In the genomic region with DNA sequence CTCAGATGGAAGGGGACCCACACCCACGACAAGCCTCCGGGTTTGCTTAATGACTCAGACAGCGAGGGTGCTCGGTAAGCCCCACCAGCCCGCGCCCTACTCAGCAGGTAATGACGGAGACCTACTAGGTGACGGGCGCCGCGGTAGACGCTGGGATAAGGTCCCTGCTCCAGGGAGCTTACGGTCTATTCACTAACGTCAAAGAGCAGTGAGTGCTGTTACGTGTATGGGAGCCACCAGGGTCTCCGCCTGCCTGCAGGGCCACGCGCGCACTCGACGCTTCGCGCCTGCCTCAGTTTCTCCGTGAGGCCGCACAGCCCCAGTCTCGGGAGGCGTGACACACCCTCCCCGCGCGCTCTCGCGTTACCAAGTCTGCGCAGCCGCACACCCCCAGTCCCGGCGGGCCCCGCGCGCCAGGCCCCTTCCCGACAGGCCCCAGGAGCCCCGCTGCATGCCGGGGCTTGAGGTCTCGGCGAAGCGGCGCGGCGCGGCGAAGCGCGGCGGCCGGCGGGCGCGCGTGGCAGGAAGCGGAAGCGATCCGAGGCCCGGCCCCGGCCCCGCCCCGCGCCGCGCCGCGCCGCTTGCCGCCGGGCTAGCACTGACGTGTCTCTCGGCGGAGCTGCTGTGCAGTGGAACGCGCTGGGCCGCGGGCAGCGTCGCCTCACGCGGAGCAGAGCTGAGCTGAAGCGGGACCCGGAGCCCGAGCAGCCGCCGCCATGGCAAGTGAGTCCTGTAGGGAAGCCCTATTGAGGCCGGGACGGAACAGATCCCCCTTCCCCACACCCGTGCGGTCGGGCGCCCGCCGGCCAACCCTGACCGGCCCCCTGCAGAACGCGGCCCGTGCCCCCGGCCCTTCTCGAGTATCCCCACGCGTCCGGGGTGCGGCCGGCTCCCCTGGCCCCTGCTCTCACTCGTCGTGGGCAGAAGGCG, we compare ENCODE assay signal across 1 cellular context.
TF ChIP-seq lines count a peak whose summit lies in the region.

A gene (plus strand): TSS at position 601 of the 930 bp plus-strand sequence. CDS start 116 bp downstream, at position 717.

TF ChIP-seq in HEK293, 187 proteins besides CTCF, POLR2A, EP300 and RAD21 (continued from another document):
- TF ChIP-seq ZNF2 (tag by site-specific recombination; IDR thresholded peaks at IDR 0.05) (no peak; the same call in 1 of the 2 replicates), ZFP41 (tag by site-specific recombination; IDR thresholded peaks at IDR 0.05; ENCODE audit: borderline replicate concordance) (no peak), REPIN1 (tag by site-specific recombination; IDR thresholded peaks at IDR 0.05; ENCODE audit: low read depth) (0 out of 2 replicates have a peak, but pooled peaks have one; percentile 25), ZBTB8A (tag by site-specific recombination; IDR thresholded peaks at IDR 0.05) (0 out of 2 replicates have a peak, but pooled peaks have one; percentile 15), KLF9 (tag by site-specific recombination; IDR thresholded peaks at IDR 0.05; ENCODE audit: low read depth) (peak; percentile 93), ZNF19 (tag by site-specific recombination; IDR thresholded peaks at IDR 0.05; ENCODE audit: low read depth) (no peak), OVOL3 (tag by site-specific recombination; IDR thresholded peaks at IDR 0.05) (0 out of 2 replicates have a peak, but pooled peaks have one; percentile 29), ZNF146 (tag by site-specific recombination; IDR thresholded peaks at IDR 0.05) (0 out of 2 replicates have a peak, but pooled peaks have one; percentile 12), ZNF423 (tag by site-specific recombination; IDR thresholded peaks at IDR 0.05) (0 out of 2 replicates have a peak, but pooled peaks have one; percentile 25), ZSCAN30 (tag by site-specific recombination; IDR thresholded peaks at IDR 0.05) (peak; percentile 56; the same call in 1 of the 2 replicates), ZFHX2 (tag by site-specific recombination; conservative IDR thresholded peaks at IDR 0.05) (peak; percentile 33; the same call in 1 of the 2 replicates), ZNF202 (tag by site-specific recombination; IDR thresholded peaks at IDR 0.05; ENCODE audit: borderline replicate concordance) (no peak), ZNF324 (tag by site-specific recombination; IDR thresholded peaks at IDR 0.05) (no peak), ZNF544 (tag by site-specific recombination; IDR thresholded peaks at IDR 0.05) (no peak), GLIS2 (tag by site-specific recombination; IDR thresholded peaks at IDR 0.05) (0 out of 2 replicates have a peak, but pooled peaks have one; percentile 25), ZNF768 (tag by site-specific recombination; IDR thresholded peaks at IDR 0.05) (peak; percentile 48; the same call in 1 of the 2 replicates), ZNF10 (tag by site-specific recombination; IDR thresholded peaks at IDR 0.05) (peak; percentile 94), SP7 (tag by site-specific recombination; IDR thresholded peaks at IDR 0.05) (0 out of 2 replicates have a peak, but pooled peaks have one; percentile 15), ZNF221 (tag by site-specific recombination; IDR thresholded peaks at IDR 0.05; ENCODE audit: borderline replicate concordance) (no peak), ZNF133 (tag by site-specific recombination; IDR thresholded peaks at IDR 0.05) (no peak), KLF1 (tag by site-specific recombination; IDR thresholded peaks at IDR 0.05) (0 out of 2 replicates have a peak, but pooled peaks have one; percentile 9), YY2 (tag by site-specific recombination; IDR thresholded peaks at IDR 0.05) (0 out of 2 replicates have a peak, but pooled peaks have one; percentile 4), ZNF501 (tag by site-specific recombination; IDR thresholded peaks at IDR 0.05) (peak; percentile 37), ZNF785 (tag by site-specific recombination; IDR thresholded peaks at IDR 0.05) (no peak), ZSCAN16 (tag by site-specific recombination; IDR thresholded peaks at IDR 0.05) (0 out of 2 replicates have a peak, but pooled peaks have one; percentile 44), ZNF600 (tag by site-specific recombination; IDR thresholded peaks at IDR 0.05) (0 out of 2 replicates have a peak, but pooled peaks have one; percentile 13), ZNF157 (tag by site-specific recombination; IDR thresholded peaks at IDR 0.05) (no peak), ZNF76 (tag by site-specific recombination; IDR thresholded peaks at IDR 0.05; ENCODE audit: borderline replicate concordance, low read depth) (peak; percentile 92), RBAK (tag by site-specific recombination; IDR thresholded peaks at IDR 0.05) (no peak), SP2 (tag by site-specific recombination; IDR thresholded peaks at IDR 0.05) (peak; percentile 33; the same call in 1 of the 2 replicates), ZIC2 (tag by site-specific recombination; IDR thresholded peaks at IDR 0.05) (0 out of 2 replicates have a peak, but pooled peaks have one; percentile 11)
- TF ChIP-seq, protein P1, sequence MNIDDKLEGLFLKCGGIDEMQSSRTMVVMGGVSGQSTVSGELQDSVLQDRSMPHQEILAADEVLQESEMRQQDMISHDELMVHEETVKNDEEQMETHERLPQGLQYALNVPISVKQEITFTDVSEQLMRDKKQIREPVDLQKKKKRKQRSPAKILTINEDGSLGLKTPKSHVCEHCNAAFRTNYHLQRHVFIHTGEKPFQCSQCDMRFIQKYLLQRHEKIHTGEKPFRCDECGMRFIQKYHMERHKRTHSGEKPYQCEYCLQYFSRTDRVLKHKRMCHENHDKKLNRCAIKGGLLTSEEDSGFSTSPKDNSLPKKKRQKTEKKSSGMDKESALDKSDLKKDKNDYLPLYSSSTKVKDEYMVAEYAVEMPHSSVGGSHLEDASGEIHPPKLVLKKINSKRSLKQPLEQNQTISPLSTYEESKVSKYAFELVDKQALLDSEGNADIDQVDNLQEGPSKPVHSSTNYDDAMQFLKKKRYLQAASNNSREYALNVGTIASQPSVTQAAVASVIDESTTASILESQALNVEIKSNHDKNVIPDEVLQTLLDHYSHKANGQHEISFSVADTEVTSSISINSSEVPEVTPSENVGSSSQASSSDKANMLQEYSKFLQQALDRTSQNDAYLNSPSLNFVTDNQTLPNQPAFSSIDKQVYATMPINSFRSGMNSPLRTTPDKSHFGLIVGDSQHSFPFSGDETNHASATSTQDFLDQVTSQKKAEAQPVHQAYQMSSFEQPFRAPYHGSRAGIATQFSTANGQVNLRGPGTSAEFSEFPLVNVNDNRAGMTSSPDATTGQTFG (tag by site-specific recombination; IDR thresholded peaks at IDR 0.05; ENCODE audit: borderline replicate concordance) = 0 out of 2 replicates have a peak, but pooled peaks have one; percentile 5
- TF ChIP-seq, protein P2, sequence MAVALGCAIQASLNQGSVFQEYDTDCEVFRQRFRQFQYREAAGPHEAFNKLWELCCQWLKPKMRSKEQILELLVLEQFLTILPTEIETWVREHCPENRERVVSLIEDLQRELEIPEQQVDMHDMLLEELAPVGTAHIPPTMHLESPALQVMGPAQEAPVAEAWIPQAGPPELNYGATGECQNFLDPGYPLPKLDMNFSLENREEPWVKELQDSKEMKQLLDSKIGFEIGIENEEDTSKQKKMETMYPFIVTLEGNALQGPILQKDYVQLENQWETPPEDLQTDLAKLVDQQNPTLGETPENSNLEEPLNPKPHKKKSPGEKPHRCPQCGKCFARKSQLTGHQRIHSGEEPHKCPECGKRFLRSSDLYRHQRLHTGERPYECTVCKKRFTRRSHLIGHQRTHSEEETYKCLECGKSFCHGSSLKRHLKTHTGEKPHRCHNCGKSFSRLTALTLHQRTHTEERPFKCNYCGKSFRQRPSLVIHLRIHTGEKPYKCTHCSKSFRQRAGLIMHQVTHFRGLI (tag by site-specific recombination; IDR thresholded peaks at IDR 0.05) = peak; percentile 83
- TF ChIP-seq, protein P3, sequence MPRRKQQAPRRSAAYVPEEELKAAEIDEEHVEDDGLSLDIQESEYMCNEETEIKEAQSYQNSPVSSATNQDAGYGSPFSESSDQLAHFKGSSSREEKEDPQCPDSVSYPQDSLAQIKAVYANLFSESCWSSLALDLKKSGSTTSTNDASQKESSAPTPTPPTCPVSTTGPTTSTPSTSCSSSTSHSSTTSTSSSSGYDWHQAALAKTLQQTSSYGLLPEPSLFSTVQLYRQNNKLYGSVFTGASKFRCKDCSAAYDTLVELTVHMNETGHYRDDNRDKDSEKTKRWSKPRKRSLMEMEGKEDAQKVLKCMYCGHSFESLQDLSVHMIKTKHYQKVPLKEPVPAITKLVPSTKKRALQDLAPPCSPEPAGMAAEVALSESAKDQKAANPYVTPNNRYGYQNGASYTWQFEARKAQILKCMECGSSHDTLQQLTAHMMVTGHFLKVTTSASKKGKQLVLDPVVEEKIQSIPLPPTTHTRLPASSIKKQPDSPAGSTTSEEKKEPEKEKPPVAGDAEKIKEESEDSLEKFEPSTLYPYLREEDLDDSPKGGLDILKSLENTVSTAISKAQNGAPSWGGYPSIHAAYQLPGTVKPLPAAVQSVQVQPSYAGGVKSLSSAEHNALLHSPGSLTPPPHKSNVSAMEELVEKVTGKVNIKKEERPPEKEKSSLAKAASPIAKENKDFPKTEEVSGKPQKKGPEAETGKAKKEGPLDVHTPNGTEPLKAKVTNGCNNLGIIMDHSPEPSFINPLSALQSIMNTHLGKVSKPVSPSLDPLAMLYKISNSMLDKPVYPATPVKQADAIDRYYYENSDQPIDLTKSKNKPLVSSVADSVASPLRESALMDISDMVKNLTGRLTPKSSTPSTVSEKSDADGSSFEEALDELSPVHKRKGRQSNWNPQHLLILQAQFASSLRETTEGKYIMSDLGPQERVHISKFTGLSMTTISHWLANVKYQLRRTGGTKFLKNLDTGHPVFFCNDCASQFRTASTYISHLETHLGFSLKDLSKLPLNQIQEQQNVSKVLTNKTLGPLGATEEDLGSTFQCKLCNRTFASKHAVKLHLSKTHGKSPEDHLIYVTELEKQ (tag by site-specific recombination; IDR thresholded peaks at IDR 0.05; ENCODE audit: borderline replicate concordance) = peak; percentile 37; the same call in 1 of the 2 replicates
- TF ChIP-seq, protein P4, sequence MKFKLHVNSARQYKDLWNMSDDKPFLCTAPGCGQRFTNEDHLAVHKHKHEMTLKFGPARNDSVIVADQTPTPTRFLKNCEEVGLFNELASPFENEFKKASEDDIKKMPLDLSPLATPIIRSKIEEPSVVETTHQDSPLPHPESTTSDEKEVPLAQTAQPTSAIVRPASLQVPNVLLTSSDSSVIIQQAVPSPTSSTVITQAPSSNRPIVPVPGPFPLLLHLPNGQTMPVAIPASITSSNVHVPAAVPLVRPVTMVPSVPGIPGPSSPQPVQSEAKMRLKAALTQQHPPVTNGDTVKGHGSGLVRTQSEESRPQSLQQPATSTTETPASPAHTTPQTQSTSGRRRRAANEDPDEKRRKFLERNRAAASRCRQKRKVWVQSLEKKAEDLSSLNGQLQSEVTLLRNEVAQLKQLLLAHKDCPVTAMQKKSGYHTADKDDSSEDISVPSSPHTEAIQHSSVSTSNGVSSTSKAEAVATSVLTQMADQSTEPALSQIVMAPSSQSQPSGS (tag by site-specific recombination; IDR thresholded peaks at IDR 0.05; ENCODE audit: low read depth) = no peak
- TF ChIP-seq, protein P5, sequence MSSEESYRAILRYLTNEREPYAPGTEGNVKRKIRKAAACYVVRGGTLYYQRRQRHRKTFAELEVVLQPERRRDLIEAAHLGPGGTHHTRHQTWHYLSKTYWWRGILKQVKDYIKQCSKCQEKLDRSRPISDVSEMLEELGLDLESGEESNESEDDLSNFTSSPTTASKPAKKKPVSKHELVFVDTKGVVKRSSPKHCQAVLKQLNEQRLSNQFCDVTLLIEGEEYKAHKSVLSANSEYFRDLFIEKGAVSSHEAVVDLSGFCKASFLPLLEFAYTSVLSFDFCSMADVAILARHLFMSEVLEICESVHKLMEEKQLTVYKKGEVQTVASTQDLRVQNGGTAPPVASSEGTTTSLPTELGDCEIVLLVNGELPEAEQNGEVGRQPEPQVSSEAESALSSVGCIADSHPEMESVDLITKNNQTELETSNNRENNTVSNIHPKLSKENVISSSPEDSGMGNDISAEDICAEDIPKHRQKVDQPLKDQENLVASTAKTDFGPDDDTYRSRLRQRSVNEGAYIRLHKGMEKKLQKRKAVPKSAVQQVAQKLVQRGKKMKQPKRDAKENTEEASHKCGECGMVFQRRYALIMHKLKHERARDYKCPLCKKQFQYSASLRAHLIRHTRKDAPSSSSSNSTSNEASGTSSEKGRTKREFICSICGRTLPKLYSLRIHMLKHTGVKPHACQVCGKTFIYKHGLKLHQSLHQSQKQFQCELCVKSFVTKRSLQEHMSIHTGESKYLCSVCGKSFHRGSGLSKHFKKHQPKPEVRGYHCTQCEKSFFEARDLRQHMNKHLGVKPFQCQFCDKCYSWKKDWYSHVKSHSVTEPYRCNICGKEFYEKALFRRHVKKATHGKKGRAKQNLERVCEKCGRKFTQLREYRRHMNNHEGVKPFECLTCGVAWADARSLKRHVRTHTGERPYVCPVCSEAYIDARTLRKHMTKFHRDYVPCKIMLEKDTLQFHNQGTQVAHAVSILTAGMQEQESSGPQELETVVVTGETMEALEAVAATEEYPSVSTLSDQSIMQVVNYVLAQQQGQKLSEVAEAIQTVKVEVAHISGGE (tag by site-specific recombination; conservative IDR thresholded peaks at IDR 0.05; ENCODE audit: low read depth) = peak; percentile 52; the same call in 1 of the 2 replicates
- TF ChIP-seq, protein P6, sequence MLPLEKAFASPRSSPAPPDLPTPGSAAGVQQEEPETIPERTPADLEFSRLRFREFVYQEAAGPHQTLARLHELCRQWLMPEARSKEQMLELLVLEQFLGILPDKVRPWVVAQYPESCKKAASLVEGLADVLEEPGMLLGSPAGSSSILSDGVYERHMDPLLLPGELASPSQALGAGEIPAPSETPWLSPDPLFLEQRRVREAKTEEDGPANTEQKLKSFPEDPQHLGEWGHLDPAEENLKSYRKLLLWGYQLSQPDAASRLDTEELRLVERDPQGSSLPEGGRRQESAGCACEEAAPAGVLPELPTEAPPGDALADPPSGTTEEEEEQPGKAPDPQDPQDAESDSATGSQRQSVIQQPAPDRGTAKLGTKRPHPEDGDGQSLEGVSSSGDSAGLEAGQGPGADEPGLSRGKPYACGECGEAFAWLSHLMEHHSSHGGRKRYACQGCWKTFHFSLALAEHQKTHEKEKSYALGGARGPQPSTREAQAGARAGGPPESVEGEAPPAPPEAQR (tag by site-specific recombination; IDR thresholded peaks at IDR 0.05) = no peak
- TF ChIP-seq, protein P7, sequence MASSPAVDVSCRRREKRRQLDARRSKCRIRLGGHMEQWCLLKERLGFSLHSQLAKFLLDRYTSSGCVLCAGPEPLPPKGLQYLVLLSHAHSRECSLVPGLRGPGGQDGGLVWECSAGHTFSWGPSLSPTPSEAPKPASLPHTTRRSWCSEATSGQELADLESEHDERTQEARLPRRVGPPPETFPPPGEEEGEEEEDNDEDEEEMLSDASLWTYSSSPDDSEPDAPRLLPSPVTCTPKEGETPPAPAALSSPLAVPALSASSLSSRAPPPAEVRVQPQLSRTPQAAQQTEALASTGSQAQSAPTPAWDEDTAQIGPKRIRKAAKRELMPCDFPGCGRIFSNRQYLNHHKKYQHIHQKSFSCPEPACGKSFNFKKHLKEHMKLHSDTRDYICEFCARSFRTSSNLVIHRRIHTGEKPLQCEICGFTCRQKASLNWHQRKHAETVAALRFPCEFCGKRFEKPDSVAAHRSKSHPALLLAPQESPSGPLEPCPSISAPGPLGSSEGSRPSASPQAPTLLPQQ (tag by site-specific recombination; IDR thresholded peaks at IDR 0.05) = 0 out of 2 replicates have a peak, but pooled peaks have one; percentile 16
- TF ChIP-seq, protein P8, sequence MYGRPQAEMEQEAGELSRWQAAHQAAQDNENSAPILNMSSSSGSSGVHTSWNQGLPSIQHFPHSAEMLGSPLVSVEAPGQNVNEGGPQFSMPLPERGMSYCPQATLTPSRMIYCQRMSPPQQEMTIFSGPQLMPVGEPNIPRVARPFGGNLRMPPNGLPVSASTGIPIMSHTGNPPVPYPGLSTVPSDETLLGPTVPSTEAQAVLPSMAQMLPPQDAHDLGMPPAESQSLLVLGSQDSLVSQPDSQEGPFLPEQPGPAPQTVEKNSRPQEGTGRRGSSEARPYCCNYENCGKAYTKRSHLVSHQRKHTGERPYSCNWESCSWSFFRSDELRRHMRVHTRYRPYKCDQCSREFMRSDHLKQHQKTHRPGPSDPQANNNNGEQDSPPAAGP (tag by site-specific recombination; IDR thresholded peaks at IDR 0.05) = 0 out of 2 replicates have a peak, but pooled peaks have one; percentile 13
